ENCODE assay signal across 23 cellular contexts in genomic region chr9:20312732-20313131, GRCh38.
A peak's percentile ranks its signal among the peaks of the same experiment; 100 is the strongest.
DNase-seq lines count a peak whose midpoint lies in the region; ATAC-seq and TF ChIP-seq lines count a peak whose summit lies in the region.
"Had no signal": no experiment of that assay in that cellular context is flagged by ENCODE, and none has a peak within 500 bp of the region (broad histone marks: within the 10 kb centered on the region; RNA-seq: fewer than 3 reads in every experiment).

No MANE protein-coding gene starts in this region.

- TF ChIP-seq CTCF in MCF 10A (IDR thresholded peaks at IDR 0.05; ENCODE audit: unreplicated experiment) (no peak), breast epithelium (IDR thresholded peaks at IDR 0.05) (no peak), fibroblast of the aortic adventitia (IDR thresholded peaks at IDR 0.05; ENCODE audit: insufficient read depth, low read length) (no peak)

- H3K9me3 Mint-ChIP-seq in MCF 10A (ENCODE audit: unreplicated experiment), result peaks cover 8% of the 10 kb centered on the region

- POLR2A ChIA-PET in MCF 10A (lab: Yijun Ruan, JAX), result no interaction called here

- no peaks in the 10 kb centered on the region for H3K27me3 ChIP-seq in breast epithelium
- H3K27me3 ChIP-seq: SJCRH30 had no signal

- no peak overlapping the region for H3K27ac ChIP-seq in breast epithelium
- H3K27ac ChIP-seq: SJCRH30 had no signal

- ATAC-seq in HG03565 (IDR thresholded peaks at IDR 0.05; ENCODE audit: unreplicated experiment), result no peak
- ATAC-seq: HepG2; right cardiac atrium; stimulated activated naive CD8-positive, alpha-beta T cell treated with anti-CD3 and anti-CD28 coated beads, Interleukin-15, amount 100 ng/mL, for 72 hours had no signal

- peaks cover 27% of the 10 kb centered on the region for H3K4me1 Mint-ChIP-seq in MCF 10A (ENCODE audit: insufficient read depth, unreplicated experiment)
- H3K4me1 Mint-ChIP-seq: CD14-positive monocyte had no signal

- H3K4me3 ChIP-seq in breast epithelium (no peak overlapping the region), fibroblast of the aortic adventitia (ENCODE audit: low read depth, low read length) (no peak overlapping the region)
- H3K4me3 ChIP-seq: dorsolateral prefrontal cortex, SJCRH30 had no signal

- no peaks in the 10 kb centered on the region for H3K9me3 ChIP-seq in breast epithelium
- H3K9me3 ChIP-seq: SJCRH30 had no signal

- H3K36me3 Mint-ChIP-seq in MCF 10A (ENCODE audit: insufficient read depth, unreplicated experiment), result no peaks in the 10 kb centered on the region
- H3K36me3 Mint-ChIP-seq: brain, CD14-positive monocyte had no signal

- intact Hi-C loops in MCF 10A (cut with micrococcal nuclease) (no loop called here), breast epithelium (cut with DNase I; ENCODE audit: low total_unique reads) (no loop called here)

- H3K27me3 Mint-ChIP-seq in MCF 10A (ENCODE audit: insufficient read depth, unreplicated experiment), result no peaks in the 10 kb centered on the region
- H3K27me3 Mint-ChIP-seq: stimulated activated naive CD8-positive, alpha-beta T cell treated with anti-CD3 and anti-CD28 coated beads, Interleukin-15, amount 100 ng/mL, for 72 hours had no signal

- TF ChIP-seq POLR2A in breast epithelium (IDR thresholded peaks at IDR 0.05), result no peak

- no TSS peak for BruUV-seq in MCF 10A (replicated peaks; lab: Mats Ljungman, UMichigan)

- no peak overlapping the region for H3K27ac Mint-ChIP-seq in MCF 10A (ENCODE audit: low read depth, unreplicated experiment)
- H3K27ac Mint-ChIP-seq: stimulated activated naive CD8-positive, alpha-beta T cell treated with anti-CD3 and anti-CD28 coated beads, Interleukin-15, amount 100 ng/mL, for 72 hours had no signal

- H3K36me3 ChIP-seq in breast epithelium, result no peaks in the 10 kb centered on the region
- H3K36me3 ChIP-seq: SJCRH30 had no signal

- DNase-seq in MCF 10A (ENCODE audit: unreplicated experiment), result peak; percentile 43
- DNase-seq in breast epithelium (ENCODE audit: low spot score in 2 of 2), result no peak
- peak; percentile 22 for DNase-seq in SW480 (ENCODE audit: low spot score)
- DNase-seq in fibroblast of the aortic adventitia (ENCODE audit: low read depth), result peak; percentile 9
- DNase-seq in KBM-7, result no peak
- no peak for DNase-seq in T1000 (lab: John Stamatoyannopoulos, UW)
- no peak for DNase-seq in NK-92 treated with Interleukin-12 subunit alpha and Interleukin-12 subunit beta, amount 100 ng/mL, for 24 hours (lab: John Stamatoyannopoulos, UW)
- DNase-seq: ACHN; activated CD4-positive, alpha-beta T cell treated with anti-CD3 and anti-CD28 coated beads for 1 hour; activated gamma-delta T cell treated with Interleukin-2 at 50 U/mL for 16 hours; DND-41; dorsolateral prefrontal cortex; MV-4-11; NCI-H2029; NCI-H510A treated with DMSO at 0.1 percent for 48 hours; nucleus accumbens; right cardiac atrium; SJCRH30; stimulated activated naive CD8-positive, alpha-beta T cell treated with anti-CD3 and anti-CD28 coated beads, Interleukin-15, amount 100 ng/mL, for 72 hours had no signal

- no peak overlapping the region for H3K4me3 Mint-ChIP-seq in MCF 10A (ENCODE audit: unreplicated experiment)
- H3K4me3 Mint-ChIP-seq: brain; CD14-positive monocyte; stimulated activated naive CD8-positive, alpha-beta T cell treated with anti-CD3 and anti-CD28 coated beads, Interleukin-15, amount 100 ng/mL, for 72 hours had no signal

- H3K4me1 ChIP-seq in breast epithelium, result no peaks in the 10 kb centered on the region
- H3K4me1 ChIP-seq: SJCRH30 had no signal

- CTCF ChIA-PET in MCF 10A (lab: Yijun Ruan, JAX), result interaction anchor here (0.6 kb wide), 1 partner anchor 41 kb away, joined by 3 read pairs; no protein-coding TSS in a partner anchor

- in situ Hi-C loops in KBM-7 (cut with MboI; ENCODE audit: low pct_unique_long_range_greater_than_20kb, low sequenced_read_pairs), result no loop called here

Comparison
In these comparisons a context has a peak if more than half of its experiments do, and no peak if none do; other contexts are left out.
1. DNase-seq: peak in MCF 10A (single experiment), SW480 (single experiment) and fibroblast of the aortic adventitia (single experiment); none in breast epithelium (0 of 2), KBM-7 (single experiment), T1000 (single experiment) and NK-92 treated with Interleukin-12 subunit alpha and Interleukin-12 subunit beta, amount 100 ng/mL, for 24 hours (single experiment).